In the genomic region with DNA sequence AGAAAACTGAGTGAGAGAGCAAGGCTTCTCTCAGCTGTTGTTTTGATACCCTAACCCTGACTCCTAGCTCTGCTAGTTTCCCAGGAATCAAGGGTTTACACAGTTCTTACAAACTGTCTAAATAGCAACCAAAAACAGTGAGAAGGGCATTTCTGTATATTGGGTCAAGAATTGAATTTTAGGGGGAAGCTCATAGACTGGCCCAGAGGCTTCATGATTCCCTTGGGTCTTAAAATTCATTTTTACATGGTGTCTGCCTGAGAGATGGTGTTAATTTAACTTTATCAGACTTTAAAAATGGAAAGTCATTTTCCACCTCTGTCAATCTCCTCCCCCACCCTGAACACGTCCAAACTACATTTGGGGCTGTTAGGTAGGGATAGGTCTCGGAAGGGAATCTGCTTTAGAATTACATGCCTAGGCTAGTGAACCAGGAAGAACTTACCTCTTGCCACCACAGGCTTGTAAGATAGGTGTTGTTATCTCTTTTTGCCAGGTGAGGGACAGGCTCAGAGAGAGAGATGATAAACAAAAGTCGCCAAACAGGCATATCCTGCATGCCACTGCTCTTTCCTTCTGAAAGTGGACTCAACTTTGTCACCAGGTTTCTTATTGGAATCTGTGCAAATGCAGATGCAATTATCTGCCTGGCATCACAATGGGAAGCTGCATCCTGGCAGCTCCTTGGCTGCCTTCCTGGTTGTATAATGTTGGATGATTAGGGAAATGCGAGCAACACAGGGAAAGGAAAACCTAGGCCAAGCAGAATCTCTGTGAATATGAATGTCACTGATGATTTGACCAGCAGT, we compare ENCODE assay signal across 18 cellular contexts. TPM values are rescaled to one million over a fixed set of nuclear protein-coding genes. Genes with fewer than 3 reads are reported as not detected.
DNase-seq lines count a peak whose midpoint lies in the region; ATAC-seq and TF ChIP-seq lines count a peak whose summit lies in the region.
"Had no signal": no experiment of that assay in that cellular context is flagged by ENCODE, and none has a peak within 500 bp of the region (broad histone marks: within the 10 kb centered on the region; RNA-seq: fewer than 3 reads in every experiment).

No MANE protein-coding gene starts in this region.

- H2AFZ ChIP-seq in PC-3 (ENCODE audit: low read length) (no peak overlapping the region), neural progenitor cell (replicated peaks) (no peak overlapping the region)

- TF ChIP-seq CTCF in Caco-2 (IDR thresholded peaks at IDR 0.05; ENCODE audit: insufficient read depth in 1 of 2, low read depth in 1 of 2, low read length in 1 of 2, severe bottlenecking in 1 of 2, unreplicated experiment in 1 of 2) (peak in 1 of 2 experiments; percentile 19), PC-3 (conservative IDR thresholded peaks at IDR 0.05; ENCODE audit: low read depth, low read length) (no peak), endothelial cell (IDR thresholded peaks at IDR 0.05; ENCODE audit: unreplicated experiment) (no peak), neural progenitor cell (IDR thresholded peaks at IDR 0.05) (no peak), GM13977 (IDR thresholded peaks at IDR 0.05; ENCODE audit: extremely low read depth, insufficient read depth, missing control alignments) (no peak)

- H3K27ac Mint-ChIP-seq in Caco-2 (ENCODE audit: unreplicated experiment) (peak overlapping the region; percentile 60), endothelial cell (ENCODE audit: unreplicated experiment) (peak overlapping the region; percentile 68), neural progenitor cell (no peak overlapping the region)
- H3K27ac Mint-ChIP-seq: activated T-helper 1 cell treated with anti-CD3 and anti-CD28 coated beads, Interleukin-12 subunit alpha, Interleukin-12 subunit beta, Interleukin-2, Interleukin-4 antibody, amounts not matched to agents 30 ng/mL and 10 ng/mL and 1 ng/mL, durations not matched to agents 14 hours and 24 hours and 36 hours had no signal

- BruUV-seq in Caco-2 (replicated peaks; lab: Mats Ljungman, UMichigan) (no TSS peak), PC-3 (replicated peaks; lab: Mats Ljungman, UMichigan) (no TSS peak)

- intact Hi-C loops in Caco-2 (cut with micrococcal nuclease; ENCODE audit: unreplicated experiment): loop anchor here (2.0 kb wide), 1 partner anchor 72 kb away; no protein-coding TSS in a partner anchor
- intact Hi-C loops in PC-3 (cut with micrococcal nuclease): no loop called here

- H3K4me2 ChIP-seq in PC-3 (ENCODE audit: low read length): peak overlapping the region; percentile 13; the same call in 1 of the 2 replicates
- H3K4me2 ChIP-seq in neural progenitor cell: no peak overlapping the region

- CTCF ChIA-PET in Caco-2 (lab: Charles Lee): interaction anchor here (0.5 to 2.1 kb wide), 2 partner anchors 43 to 65 kb away, joined by 4 to 8 read pairs; no protein-coding TSS in a partner anchor
- CTCF ChIA-PET in PC-3 (lab: Charles Lee): no interaction called here

- H4K20me1 ChIP-seq in PC-3 (ENCODE audit: low read length) (0 out of 2 replicates have a peak, but pooled peaks cover 4% of the 10 kb centered on the region), neural progenitor cell (ENCODE audit: low read depth) (peaks cover 15% of the 10 kb centered on the region)

- H3K4me3 Mint-ChIP-seq in Caco-2 (ENCODE audit: unreplicated experiment): peak overlapping the region; percentile 43
- no peak overlapping the region for H3K4me3 Mint-ChIP-seq in endothelial cell (ENCODE audit: unreplicated experiment)
- peak overlapping the region; percentile 48 for H3K4me3 Mint-ChIP-seq in neural progenitor cell

- H3F3A ChIP-seq in PC-3 (ENCODE audit: low read length, unreplicated experiment): no peaks in the 10 kb centered on the region
- peaks cover 9% of the 10 kb centered on the region for H3F3A ChIP-seq in neural progenitor cell (ENCODE audit: low read depth)

- no peak overlapping the region for H3K9ac ChIP-seq in PC-3 (ENCODE audit: low read length)
- no peak overlapping the region for H3K9ac ChIP-seq in neural progenitor cell

- H3K9me3 ChIP-seq in Caco-2: no peaks in the 10 kb centered on the region
- no peaks in the 10 kb centered on the region for H3K9me3 ChIP-seq in PC-3 (ENCODE audit: low read length)
- H3K9me3 ChIP-seq in neural progenitor cell (ENCODE audit: low read depth): no peaks in the 10 kb centered on the region
- H3K9me3 ChIP-seq: gastroesophageal sphincter, left ventricle myocardium inferior, pancreas had no signal

- in situ Hi-C loops in GM13977 (cut with MboI; ENCODE audit: low pct_unique_long_range_greater_than_20kb, low sequenced_read_pairs, unreplicated experiment): no loop called here

- H3K9me3 Mint-ChIP-seq in Caco-2 (ENCODE audit: unreplicated experiment) (no peaks in the 10 kb centered on the region), endothelial cell (ENCODE audit: unreplicated experiment) (no peaks in the 10 kb centered on the region), neural progenitor cell (no peaks in the 10 kb centered on the region)
- H3K9me3 Mint-ChIP-seq: activated T-helper 1 cell treated with anti-CD3 and anti-CD28 coated beads, Interleukin-12 subunit alpha, Interleukin-12 subunit beta, Interleukin-2, Interleukin-4 antibody, amounts not matched to agents 30 ng/mL and 10 ng/mL and 1 ng/mL, durations not matched to agents 14 hours and 24 hours and 36 hours; IgD-negative memory B cell had no signal

- H3K27me3 Mint-ChIP-seq in Caco-2 (ENCODE audit: insufficient read depth, unreplicated experiment) (no peaks in the 10 kb centered on the region), endothelial cell (ENCODE audit: unreplicated experiment) (peaks cover 14% of the 10 kb centered on the region), neural progenitor cell (ENCODE audit: insufficient read depth, low read depth) (peaks cover 4% of the 10 kb centered on the region)
- H3K27me3 Mint-ChIP-seq: IgD-negative memory B cell had no signal

- H3K27ac ChIP-seq in PC-3 (ENCODE audit: low read length): no peak overlapping the region
- H3K27ac ChIP-seq in neural progenitor cell: no peak overlapping the region
- H3K27ac ChIP-seq: gastroesophageal sphincter, left ventricle myocardium inferior, pancreas had no signal

- H3K36me3 ChIP-seq in Caco-2 (ENCODE audit: control insufficient read depth, insufficient read depth, low read length) (0 out of 2 replicates have a peak, but pooled peaks cover 2% of the 10 kb centered on the region), PC-3 (ENCODE audit: low read depth, low read length) (no peaks in the 10 kb centered on the region), neural progenitor cell (no peaks in the 10 kb centered on the region)
- H3K36me3 ChIP-seq: left ventricle myocardium inferior, pancreas had no signal

- peaks cover 41% of the 10 kb centered on the region for H3K36me3 Mint-ChIP-seq in Caco-2 (ENCODE audit: insufficient read depth, unreplicated experiment)
- H3K36me3 Mint-ChIP-seq in endothelial cell (ENCODE audit: low read depth, unreplicated experiment): no peaks in the 10 kb centered on the region
- peaks cover 2% of the 10 kb centered on the region for H3K36me3 Mint-ChIP-seq in neural progenitor cell

- no peaks in the 10 kb centered on the region for H3K9me2 ChIP-seq in PC-3 (replicated peaks; ENCODE audit: low read length)

- POLR2A ChIA-PET in Caco-2 (lab: Charles Lee) (no interaction called here), PC-3 (lab: Charles Lee; ENCODE audit: unreplicated experiment) (no interaction called here)

- ATAC-seq in PC-3 (no peak), HG03342 (IDR thresholded peaks at IDR 0.05; ENCODE audit: unreplicated experiment) (no peak)
- ATAC-seq: gastroesophageal sphincter, pancreas had no signal

- H3K27me3 ChIP-seq in Caco-2 (replicated peaks; ENCODE audit: control insufficient read depth, insufficient read depth, low read length) (no peaks in the 10 kb centered on the region), PC-3 (ENCODE audit: low read length) (no peaks in the 10 kb centered on the region), neural progenitor cell (peaks cover 7% of the 10 kb centered on the region)
- H3K27me3 ChIP-seq: gastroesophageal sphincter, pancreas had no signal

- no peak overlapping the region for H3K4me3 ChIP-seq in Caco-2 (ENCODE audit: low read depth, low read length)
- H3K4me3 ChIP-seq in PC-3 (ENCODE audit: low read length): no peak overlapping the region
- H3K4me3 ChIP-seq in neural progenitor cell: no peak overlapping the region
- H3K4me3 ChIP-seq: gastroesophageal sphincter, left ventricle myocardium inferior, pancreas had no signal

- peaks cover 44% of the 10 kb centered on the region for H3K4me1 ChIP-seq in Caco-2
- H3K4me1 ChIP-seq in PC-3 (ENCODE audit: insufficient read depth, low read length): peaks cover 42% of the 10 kb centered on the region
- peaks cover 13% of the 10 kb centered on the region for H3K4me1 ChIP-seq in neural progenitor cell

- H3K4me1 Mint-ChIP-seq in Caco-2 (ENCODE audit: low read depth, unreplicated experiment): peaks cover 39% of the 10 kb centered on the region
- peaks cover 28% of the 10 kb centered on the region for H3K4me1 Mint-ChIP-seq in endothelial cell (ENCODE audit: unreplicated experiment)
- H3K4me1 Mint-ChIP-seq in neural progenitor cell: peaks cover 14% of the 10 kb centered on the region

- peaks cover 74% of the 10 kb centered on the region for H3K79me2 ChIP-seq in PC-3 (ENCODE audit: low read length)
- peaks cover 67% of the 10 kb centered on the region for H3K79me2 ChIP-seq in neural progenitor cell (ENCODE audit: low read depth)

- DNase-seq in Caco-2 (peak; percentile 57 to 75), PC-3 (peak; percentile 25), endothelial cell (ENCODE audit: low spot score) (no peak), neural progenitor cell (ENCODE audit: low spot score) (no peak), activated gamma-delta T cell (lab: John Stamatoyannopoulos, UW) (no peak), activated gamma-delta T cell treated with Interleukin-2 at 50 U/mL for 16 hours (no peak), GM13977 (ENCODE audit: low spot score) (no peak)
- DNase-seq: activated CD4-positive, alpha-beta T cell treated with anti-CD3 and anti-CD28 coated beads, Interleukin-2, amount 50 U/mL, for 48 hours; central memory CD4-positive, alpha-beta T cell; left ventricle myocardium inferior; NCI-H2081 treated with DMSO at 0.1 percent for 48 hours; NCI-H526 treated with DMSO at 0.1 percent for 48 hours; pancreas; stimulated activated CD4-positive, alpha-beta T cell treated with anti-CD3 and anti-CD28 coated beads, Interleukin-4, amount 100 ng/mL, for 24 hours had no signal

RNA-seq across cellular contexts. Expression of a gene that starts 3.1 kb away (rescaled TPM):
- 34.4 and 38.5 TPM in 2 replicates for total RNA-seq in Caco-2 (2022)
- total RNA-seq in PC-3 (2014; rRNA removed): 12.4 and 18.8 TPM in 2 replicates
- 17.7 TPM for total RNA-seq in endothelial cell (ENCODE audit: unreplicated experiment)
- 29.1 and 31.5 TPM in 2 replicates for total RNA-seq in neural progenitor cell (ENCODE audit: low replicate concordance)

RNA-seq across cellular contexts. Expression of a gene that starts 38.0 kb away (rescaled TPM):
- total RNA-seq in Caco-2 (2022) (11.6 and 11.7 TPM in 2 replicates), PC-3 (2014; rRNA removed) (2.3 and 2.8 TPM in 2 replicates), endothelial cell (ENCODE audit: unreplicated experiment) (1.5 TPM), neural progenitor cell (ENCODE audit: low replicate concordance) (2.6 and 5.9 TPM in 2 replicates)

RNA-seq across cellular contexts. Expression of a gene that starts 46.9 kb away (rescaled TPM):
- total RNA-seq in Caco-2 (2022) (16.8 and 18.3 TPM in 2 replicates), PC-3 (2014; rRNA removed) (19.4 and 26.6 TPM in 2 replicates), endothelial cell (ENCODE audit: unreplicated experiment) (3.7 TPM), neural progenitor cell (ENCODE audit: low replicate concordance) (0.25 and 0.30 TPM in 2 replicates)

RNA-seq across cellular contexts. Expression of a gene that starts 47.0 kb away (rescaled TPM):
- 27.6 and 31.5 TPM in 2 replicates for total RNA-seq in Caco-2 (2022)
- total RNA-seq in PC-3 (2014; rRNA removed): 8.7 and 13.1 TPM in 2 replicates
- total RNA-seq in endothelial cell (ENCODE audit: unreplicated experiment): 3.8 TPM
- total RNA-seq in neural progenitor cell (ENCODE audit: low replicate concordance): not detected in 2 replicates

RNA-seq across cellular contexts. Expression of a gene that starts 51.8 kb away (rescaled TPM):
- 39.4 and 52.0 TPM in 2 replicates for total RNA-seq in Caco-2 (2022)
- total RNA-seq in PC-3 (2014; rRNA removed): 20.6 and 24.8 TPM in 2 replicates
- 5.7 TPM for total RNA-seq in endothelial cell (ENCODE audit: unreplicated experiment)
- total RNA-seq in neural progenitor cell (ENCODE audit: low replicate concordance): 1.0 TPM in 1 of 2 replicates, not detected in the other

Comparison
In these comparisons a context has a peak if more than half of its experiments do, and no peak if none do; other contexts are left out.
1. DNase-seq: peak in Caco-2 (2 of 2) and PC-3 (single experiment); none in endothelial cell (single experiment), neural progenitor cell (single experiment), activated gamma-delta T cell (single experiment), activated gamma-delta T cell treated with Interleukin-2 at 50 U/mL for 16 hours (single experiment) and GM13977 (single experiment).